In genomic region chr12:124096109-124096508, GRCh38 we compare ENCODE assay signal across 22 cellular contexts.
"Had no signal": no experiment of that assay in that cellular context is flagged by ENCODE, and none has a peak within 500 bp of the region (broad histone marks: within the 10 kb centered on the region; RNA-seq: fewer than 3 reads in every experiment).

No MANE protein-coding gene starts in this region.

- H2AFZ ChIP-seq: neural progenitor cell had no signal

- H3K27ac ChIP-seq: left ventricle myocardium inferior, neural progenitor cell, ovary, prostate gland, skin epidermis, uterus had no signal

- H3K36me3 ChIP-seq: left ventricle myocardium inferior, neural progenitor cell, ovary, prostate gland, tibial nerve, uterus had no signal

- H3K27me3 ChIP-seq: neural progenitor cell, ovary, tibial nerve, uterus had no signal

- H3K9ac ChIP-seq: neural progenitor cell had no signal

- H3K4me2 ChIP-seq: neural progenitor cell had no signal

- H3K9me3 ChIP-seq: left ventricle myocardium inferior, mucosa of descending colon, ovary, prostate gland, tibial nerve, uterus had no signal

- H3K4me1 ChIP-seq: prostate gland, uterus had no signal

- ATAC-seq: mucosa of descending colon; naive thymus-derived CD4-positive, alpha-beta T cell; right cardiac atrium; sciatic nerve; stimulated activated memory B cell treated with anti-CD40 and anti-IgM and Interleukin-4, amounts not matched to agents 10 μg/mL and 1 μg/mL and 100 μg/mL, for 72 hours; stimulated activated naive CD8-positive, alpha-beta T cell treated with anti-CD3 and anti-CD28 coated beads, Interleukin-15, amount 100 ng/mL, for 72 hours had no signal

- DNase-seq: islet precursor cell; left ventricle myocardium inferior; midbrain; mucosa of descending colon; naive thymus-derived CD4-positive, alpha-beta T cell; nephron progenitor cell; ovary; retina; right cardiac atrium; stimulated activated CD4-positive, alpha-beta T cell treated with anti-CD3 and anti-CD28 coated beads, Interleukin-12 subunit alpha, Interleukin-12 subunit beta, amount 100 ng/mL, for 4 hours; stimulated activated CD4-positive, alpha-beta T cell treated with anti-CD3 and anti-CD28 coated beads, Interleukin-4, amount 100 ng/mL, for 24 hours; stimulated activated naive CD4-positive, alpha-beta T cell treated with Interleukin-2 at 50 U/mL for 16 hours; stimulated activated naive CD8-positive, alpha-beta T cell treated with anti-CD3 and anti-CD28 coated beads, Interleukin-15, amount 100 ng/mL, for 72 hours; substantia nigra; uterus had no signal

- H3K4me3 ChIP-seq: left ventricle myocardium inferior, lung, mucosa of descending colon, neural progenitor cell, ovary, prostate gland, skin epidermis, tibial nerve, uterus had no signal
